In genomic region chr10:22316286-22317120, GRCh38 we compare ENCODE assay signal across 8 cellular contexts. TPM values are rescaled to one million over a fixed set of nuclear protein-coding genes. Genes with fewer than 3 reads are reported as not detected.
DNase-seq lines count a peak whose midpoint lies in the region; ATAC-seq, FAIRE-seq and TF ChIP-seq lines count a peak whose summit lies in the region.

Gene COMMD3 (plus strand): TSS chr10:22316388. CDS start chr10:22316418, 30 bp downstream.

- peak in 1 of 2 donors; percentile 89 for TF ChIP-seq POLR2A in thyroid gland (IDR thresholded peaks at IDR 0.05)

- intact Hi-C loops in activated naive CD4-positive, alpha-beta T cell treated with anti-CD3 and anti-CD28 coated beads for 36 hours (cut with micrococcal nuclease): loop anchor here (1.0 to 10.0 kb wide), 10 partner anchors 8 to 1048 kb away; partner anchors contain the start of genes DNAJC1 and MLLT10
- intact Hi-C loops in thyroid gland (cut with DNase I): no loop called here

- H3K4me3 Mint-ChIP-seq in activated naive CD4-positive, alpha-beta T cell treated with anti-CD3 and anti-CD28 coated beads for 36 hours: peak within 1 kb of the TSS; percentile 91

- peak; percentile 60 for ATAC-seq in GM21619 (IDR thresholded peaks at IDR 0.05; ENCODE audit: unreplicated experiment)

- 0% methylated on average over 15 to 20 of the region's 64 CpGs for WGBS in thyroid gland, 2 donors

- DNase-seq in ELF-1 (ENCODE audit: low read depth, low spot score) (peak; percentile 85), SJCRH30 (peak; percentile 80 to 89), frontal cortex (ENCODE audit: low spot score in 2 of 2) (peak; percentile 85 to 88), thyroid gland (peak; percentile 86)
- DNase-seq in Jurkat, Clone E6-1 (ENCODE audit: low read depth, low spot score): peak; percentile 77
- peak; percentile 80 for DNase-seq in activated naive CD4-positive, alpha-beta T cell treated with anti-CD3 and anti-CD28 coated beads for 36 hours

- H3K27me3 ChIP-seq in SJCRH30 (no peaks in the 10 kb centered on the region), neuron (ENCODE audit: insufficient read depth, low read length) (no peaks in the 10 kb centered on the region), thyroid gland (no peaks in the 10 kb centered on the region)

- CTCF ChIA-PET in activated naive CD4-positive, alpha-beta T cell treated with anti-CD3 and anti-CD28 coated beads for 36 hours (lab: Charles Lee): interaction anchor here (0.6 to 1.1 kb wide), 4 partner anchors 27 to 673 kb away, joined by 3 to 6 read pairs (median 3); no protein-coding TSS in a partner anchor

- peaks cover 4% of the 10 kb centered on the region for H3K36me3 Mint-ChIP-seq in activated naive CD4-positive, alpha-beta T cell treated with anti-CD3 and anti-CD28 coated beads for 36 hours (ENCODE audit: low read depth)

- no peaks in the 10 kb centered on the region for H3K9me3 ChIP-seq in SJCRH30 (replicated peaks)
- H3K9me3 ChIP-seq in neuron (ENCODE audit: low read length): no peaks in the 10 kb centered on the region
- no peaks in the 10 kb centered on the region for H3K9me3 ChIP-seq in thyroid gland

- H3K36me3 ChIP-seq in SJCRH30 (0 out of 2 replicates have a peak, but pooled peaks cover 2% of the 10 kb centered on the region), neuron (ENCODE audit: insufficient read depth, low read length) (no peaks in the 10 kb centered on the region), thyroid gland (no peaks in the 10 kb centered on the region)

- FAIRE-seq in frontal cortex (lab: Jason Lieb, UNC): no peak

- TF ChIP-seq CTCF in thyroid gland (IDR thresholded peaks at IDR 0.05): peak in 1 of 6 experiments; percentile 3

- peaks cover 18% of the 10 kb centered on the region for H3K27me3 Mint-ChIP-seq in activated naive CD4-positive, alpha-beta T cell treated with anti-CD3 and anti-CD28 coated beads for 36 hours (ENCODE audit: low read depth)

- H3K4me1 Mint-ChIP-seq in activated naive CD4-positive, alpha-beta T cell treated with anti-CD3 and anti-CD28 coated beads for 36 hours (ENCODE audit: low read depth): peaks cover 30% of the 10 kb centered on the region

- H2AFZ ChIP-seq in neuron (ENCODE audit: low read depth, low read length): peak within 1 kb of the TSS; percentile 86

- peak within 1 kb of the TSS; percentile 87 for H3K4me3 ChIP-seq in Jurkat, Clone E6-1 (ENCODE audit: low read length)
- H3K4me3 ChIP-seq in SJCRH30: peak within 1 kb of the TSS; percentile 97
- peak within 1 kb of the TSS; percentile 65 for H3K4me3 ChIP-seq in neuron (ENCODE audit: low read length)
- peak within 1 kb of the TSS; percentile 61 to 86 (median 82) for H3K4me3 ChIP-seq in thyroid gland (replicated peaks in 1 of 3)

- H3K27ac ChIP-seq in SJCRH30 (peak within 1 kb of the TSS; percentile 84), thyroid gland (peak within 1 kb of the TSS; percentile 82 to 92 (median 89))

- peaks cover 12% of the 10 kb centered on the region; the same call in 1 of the 2 replicates for H3K4me1 ChIP-seq in SJCRH30
- H3K4me1 ChIP-seq in neuron (ENCODE audit: insufficient read depth, low read length): peaks cover 33% of the 10 kb centered on the region
- peaks cover 6 to 9% of the 10 kb centered on the region in 2 donors for H3K4me1 ChIP-seq in thyroid gland

- no peaks in the 10 kb centered on the region for H3K9me3 Mint-ChIP-seq in activated naive CD4-positive, alpha-beta T cell treated with anti-CD3 and anti-CD28 coated beads for 36 hours

- peak within 1 kb of the TSS; percentile 86 for H3K27ac Mint-ChIP-seq in activated naive CD4-positive, alpha-beta T cell treated with anti-CD3 and anti-CD28 coated beads for 36 hours

RNA-seq across cellular contexts. Expression of gene COMMD3, which starts in this region (rescaled TPM):
- polyA plus RNA-seq in Jurkat, Clone E6-1 (2012; ENCODE audit: insufficient read depth, insufficient read length): 127 TPM
- 47.7 and 49.7 TPM in 2 replicates for total RNA-seq in SJCRH30 (2014; rRNA removed; shearing (Covaris generic))
- 10 to 100 TPM; 64.5 to 69.4 TPM for total RNA-seq in activated naive CD4-positive, alpha-beta T cell treated with anti-CD3 and anti-CD28 coated beads for 36 hours
- total RNA-seq in frontal cortex: 65.6 TPM
- total RNA-seq in thyroid gland: 10 to 100 TPM; 29.9 to 41.3 (median 31.4) TPM

Comparison
In these comparisons a context has a peak if more than half of its experiments do, and no peak if none do; other contexts are left out.
1. Peak in every context shown above with its lines: DNase-seq, ATAC-seq, H3K4me3 ChIP-seq and H3K27ac ChIP-seq.